ENCODE assay signal across 8 cellular contexts in the genomic region with DNA sequence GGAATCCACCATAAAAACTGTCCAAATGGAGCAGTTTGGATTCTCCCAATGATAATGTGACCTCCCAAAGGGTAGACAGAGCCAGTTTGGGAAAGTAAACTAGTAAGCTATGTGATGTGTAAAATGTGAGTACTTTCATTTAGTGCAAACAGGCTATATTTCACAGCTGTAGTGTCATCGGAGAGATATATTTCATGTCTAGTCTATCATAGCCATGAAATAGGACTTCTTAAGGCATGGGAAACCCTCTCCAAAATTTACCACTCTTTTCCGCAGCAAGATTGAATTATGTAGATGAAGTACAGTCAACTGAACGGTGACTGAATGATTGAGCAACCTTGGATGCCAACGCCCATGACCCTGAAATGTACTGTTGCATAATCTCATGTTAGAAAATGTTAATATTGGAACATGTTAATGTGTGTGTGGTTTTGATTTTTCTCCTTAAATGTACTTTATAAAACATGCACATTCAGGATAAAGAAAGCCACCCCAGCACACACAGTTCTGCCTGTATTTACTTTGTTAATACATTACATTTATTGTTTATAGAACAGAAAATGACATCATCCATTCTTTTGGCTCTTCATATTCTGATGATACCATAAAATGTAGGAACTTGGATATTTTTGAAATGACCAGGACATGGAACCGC.
DNase-seq lines count a peak whose midpoint lies in the region; ATAC-seq and TF ChIP-seq lines count a peak whose summit lies in the region.

No MANE protein-coding gene starts in this region.

- H3K27ac ChIP-seq in smooth muscle cell (ENCODE audit: low read depth) (peak overlapping the region; percentile 77), MM.1S (ENCODE audit: low read length) (no peak overlapping the region)

- DNase-seq in HCEC 1CT (peak; percentile 79), amniotic stem cell (lab: John Stamatoyannopoulos, UW) (peak; percentile 6), left ventricle myocardium superior (no peak), smooth muscle cell (lab: John Stamatoyannopoulos, UW; ENCODE audit: unreplicated experiment) (no peak), MM.1S (no peak), COLO829 (ENCODE audit: low spot score) (no peak)
- no peak for DNase-seq in activated naive CD4-positive, alpha-beta T cell (lab: John Stamatoyannopoulos, UW)
- no peak for DNase-seq in activated CD4-positive, alpha-beta T cell treated with anti-CD3 and anti-CD28 coated beads for 48 hours

- H3K4me1 ChIP-seq in smooth muscle cell (ENCODE audit: low read depth) (peaks cover 11% of the 10 kb centered on the region), MM.1S (ENCODE audit: low read length) (no peaks in the 10 kb centered on the region)

- H3K9me2 ChIP-seq in MM.1S (replicated peaks; ENCODE audit: insufficient read depth, low read length): no peaks in the 10 kb centered on the region

- H3K36me3 ChIP-seq in smooth muscle cell (ENCODE audit: low read depth) (no peaks in the 10 kb centered on the region), MM.1S (replicated peaks; ENCODE audit: insufficient read depth, low read length) (no peaks in the 10 kb centered on the region)

- TF ChIP-seq CTCF in smooth muscle cell (IDR thresholded peaks at IDR 0.05; ENCODE audit: borderline replicate concordance, insufficient read depth, poor library complexity, severe bottlenecking) (no peak), MM.1S (IDR thresholded peaks at IDR 0.05; ENCODE audit: low read length) (no peak)

- peaks cover 28% of the 10 kb centered on the region for H3F3A ChIP-seq in smooth muscle cell (ENCODE audit: low read depth)
- H3F3A ChIP-seq in MM.1S (ENCODE audit: insufficient read depth, low read length): no peaks in the 10 kb centered on the region

- intact Hi-C loops in left ventricle myocardium superior (cut with micrococcal nuclease): no loop called here

- no peaks in the 10 kb centered on the region for H3K79me2 ChIP-seq in smooth muscle cell (ENCODE audit: low read depth)
- no peaks in the 10 kb centered on the region for H3K79me2 ChIP-seq in MM.1S (ENCODE audit: low read length)

- 48% methylated on average over 5 of the region's 5 CpGs for WGBS in smooth muscle cell (ENCODE audit: low lambda C conversion rate)

- H2AFZ ChIP-seq in smooth muscle cell (ENCODE audit: low read depth) (no peak overlapping the region), MM.1S (ENCODE audit: low read length) (no peak overlapping the region)

- H3K9me3 ChIP-seq in smooth muscle cell (replicated peaks; ENCODE audit: low read depth) (no peaks in the 10 kb centered on the region), MM.1S (replicated peaks; ENCODE audit: insufficient read depth, low read length) (no peaks in the 10 kb centered on the region)

- H3K27me3 ChIP-seq in smooth muscle cell (ENCODE audit: low read depth) (no peaks in the 10 kb centered on the region), MM.1S (replicated peaks; ENCODE audit: insufficient read depth, low read length) (no peaks in the 10 kb centered on the region)

- peak; percentile 48 for ATAC-seq in left ventricle myocardium superior

- H3K4me3 ChIP-seq in smooth muscle cell (no peak overlapping the region), MM.1S (ENCODE audit: low read length) (no peak overlapping the region)

- peak overlapping the region; percentile 62 for H3K4me2 ChIP-seq in smooth muscle cell
- H3K4me2 ChIP-seq in MM.1S (ENCODE audit: low read depth, low read length): no peak overlapping the region

- H3K9ac ChIP-seq in smooth muscle cell (ENCODE audit: low read depth) (no peak overlapping the region), MM.1S (ENCODE audit: low read length) (no peak overlapping the region)

- no peaks in the 10 kb centered on the region for H4K20me1 ChIP-seq in smooth muscle cell (ENCODE audit: low read depth)
- H4K20me1 ChIP-seq in MM.1S (ENCODE audit: insufficient read depth, low read length): no peaks in the 10 kb centered on the region

Comparison
In these comparisons a context has a peak if more than half of its experiments do, and no peak if none do; other contexts are left out.
1. DNase-seq: peak in HCEC 1CT (single experiment) and amniotic stem cell (single experiment); none in left ventricle myocardium superior (single experiment), smooth muscle cell (single experiment), MM.1S (single experiment), activated naive CD4-positive, alpha-beta T cell (0 of 4), COLO829 (single experiment) and activated CD4-positive, alpha-beta T cell treated with anti-CD3 and anti-CD28 coated beads for 48 hours (single experiment).